8 cellular contexts compared by ENCODE assay signal in the genomic region with DNA sequence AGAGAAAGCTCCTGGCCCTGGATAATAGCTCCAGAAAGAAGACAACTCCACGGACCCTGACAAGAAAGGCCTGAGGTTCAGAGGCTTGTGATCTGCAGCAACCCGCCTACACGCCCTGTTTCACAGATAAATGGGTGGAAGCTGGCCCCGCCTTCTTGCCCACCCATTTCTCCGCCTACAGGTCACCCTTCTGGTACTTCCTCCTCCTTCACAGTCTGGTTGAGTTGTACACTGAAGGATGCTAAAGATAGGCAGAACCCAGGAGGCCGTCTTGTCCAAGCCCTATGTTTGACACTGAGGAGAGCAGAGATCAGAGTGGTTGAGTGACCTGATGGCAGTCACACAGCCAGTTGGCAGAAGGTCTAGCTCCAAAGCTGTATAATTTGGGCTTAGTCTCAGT.
A peak's percentile ranks its signal among the peaks of the same experiment; 100 is the strongest.
DNase-seq lines count a peak whose midpoint lies in the region; ATAC-seq and TF ChIP-seq lines count a peak whose summit lies in the region.

No MANE protein-coding gene starts in this region.

- no peaks in the 10 kb centered on the region for H3K27me3 Mint-ChIP-seq in activated T-cell treated with anti-CD3 and anti-CD28 coated beads, Interleukin-2, amount 50 U/mL, for 24 hours

- ATAC-seq in GM18520 (IDR thresholded peaks at IDR 0.05; ENCODE audit: unreplicated experiment), result no peak

- no peak for TF ChIP-seq POLR2A in NB4 (IDR thresholded peaks at IDR 0.05; ENCODE audit: extremely low read depth, insufficient read length)

- H3K4me3 Mint-ChIP-seq in activated T-cell treated with anti-CD3 and anti-CD28 coated beads, Interleukin-2, amount 50 U/mL, for 24 hours, result no peak overlapping the region

- H3K4me1 Mint-ChIP-seq in activated T-cell treated with anti-CD3 and anti-CD28 coated beads, Interleukin-2, amount 50 U/mL, for 24 hours (ENCODE audit: low read depth), result peaks cover 9% of the 10 kb centered on the region

- DNase-seq in NCI-H510A treated with DMSO at 0.1 percent for 48 hours (lab: John Stamatoyannopoulos, UW), result peak; percentile 4
- DNase-seq in NCI-H510A (lab: John Stamatoyannopoulos, UW), result no peak
- DNase-seq in NB4 (ENCODE audit: low read depth), result peak; percentile 65
- DNase-seq in activated T-cell treated with anti-CD3 and anti-CD28 coated beads, Interleukin-2, amount 50 U/mL, for 24 hours, result peak; percentile 72
- peak; percentile 5 to 64 (median 7) for DNase-seq in stimulated activated CD4-positive, alpha-beta T cell treated with anti-CD3 and anti-CD28 coated beads, TNF-alpha, amount 100 ng/mL, for 24 hours (ENCODE audit: low read depth in 3 of 3)
- DNase-seq in pons (ENCODE audit: low spot score), result no peak
- DNase-seq in SW 1271 (lab: John Stamatoyannopoulos, UW), result no peak

- H3K4me3 ChIP-seq in NB4 (ENCODE audit: low read depth, low read length), result no peak overlapping the region

- TF ChIP-seq CTCF in NB4 (IDR thresholded peaks at IDR 0.05; ENCODE audit: low read depth, low read length), result no peak

- no peaks in the 10 kb centered on the region for H3K9me3 Mint-ChIP-seq in activated T-cell treated with anti-CD3 and anti-CD28 coated beads, Interleukin-2, amount 50 U/mL, for 24 hours

- H3K36me3 Mint-ChIP-seq in activated T-cell treated with anti-CD3 and anti-CD28 coated beads, Interleukin-2, amount 50 U/mL, for 24 hours (ENCODE audit: low read depth), result no peaks in the 10 kb centered on the region

- H3K27ac Mint-ChIP-seq in activated T-cell treated with anti-CD3 and anti-CD28 coated beads, Interleukin-2, amount 50 U/mL, for 24 hours, result no peak overlapping the region

Comparison
In these comparisons a context has a peak if more than half of its experiments do, and no peak if none do; other contexts are left out.
1. DNase-seq: peak in NCI-H510A treated with DMSO at 0.1 percent for 48 hours (single experiment), NB4 (single experiment), activated T-cell treated with anti-CD3 and anti-CD28 coated beads, Interleukin-2, amount 50 U/mL, for 24 hours (single experiment) and stimulated activated CD4-positive, alpha-beta T cell treated with anti-CD3 and anti-CD28 coated beads, TNF-alpha, amount 100 ng/mL, for 24 hours (3 of 3); none in NCI-H510A (single experiment), pons (single experiment) and SW 1271 (0 of 2).